In the genomic region with DNA sequence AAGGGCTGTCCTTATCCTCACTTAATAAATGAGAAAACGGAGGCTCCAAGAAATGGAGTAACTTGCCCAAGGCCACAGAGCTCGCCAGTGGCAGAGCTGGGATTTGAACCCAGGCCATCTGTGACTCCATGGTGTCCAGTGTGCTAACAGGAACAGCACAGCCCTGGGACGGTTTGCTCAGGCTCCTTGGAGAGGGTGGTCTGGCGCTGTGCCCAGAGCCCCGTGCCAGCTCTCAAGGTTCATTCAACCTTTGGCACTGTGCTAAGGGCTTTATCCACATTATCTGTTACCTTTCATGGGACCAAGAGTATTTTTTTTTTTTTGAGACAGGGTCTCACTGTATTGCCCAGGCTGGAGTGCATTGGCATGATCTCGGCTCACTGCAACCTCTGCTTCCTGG, we compare ENCODE assay signal across 17 cellular contexts.
"Had no signal": no experiment of that assay in that cellular context is flagged by ENCODE, and none has a peak within 500 bp of the region (broad histone marks: within the 10 kb centered on the region; RNA-seq: fewer than 3 reads in every experiment).

No MANE protein-coding gene starts in this region.

- H3K9me3 ChIP-seq: ascending aorta, neutrophil, ovary, tibial artery had no signal

- H3K4me3 ChIP-seq: ascending aorta, hepatocyte, ovary, tibial artery had no signal

- ATAC-seq: activated naive CD4-positive, alpha-beta T cell treated with anti-CD3 and anti-CD28 coated beads, Interleukin-2, amount 50 U/mL, for 72 hours; activated T-helper 17 cell treated with anti-CD3 and anti-CD28 coated beads, Interleukin-2, amount 50 U/mL, for 72 hours; right cardiac atrium; WTC11 had no signal

- H3K27ac ChIP-seq: ascending aorta, hepatocyte, neutrophil, ovary, tibial artery had no signal

- H3K36me3 ChIP-seq: ascending aorta, neutrophil, ovary, tibial artery had no signal

- H3K27me3 ChIP-seq: ascending aorta, hepatocyte, neutrophil, ovary, tibial artery had no signal

- DNase-seq: activated CD8-positive, alpha-beta memory T cell treated with anti-CD3 and anti-CD28 coated beads for 24 hours; activated CD8-positive, alpha-beta memory T cell treated with anti-CD3 and anti-CD28 coated beads, Interleukin-2, amount 50 U/mL, for 4 hours; activated T-cell treated with anti-CD3 and anti-CD28 coated beads, Interleukin-2, amount 50 U/mL, for 24 hours; effector memory CD4-positive, alpha-beta T cell; foreskin melanocyte; immature natural killer cell; mesenchymal stem cell; ovary; right cardiac atrium; stimulated activated CD4-positive, alpha-beta T cell treated with anti-CD3 and anti-CD28 coated beads, Interleukin-1b, Interleukin-23, amount 100 ng/mL, for 48 hours; tibial artery had no signal
